In the genomic region with DNA sequence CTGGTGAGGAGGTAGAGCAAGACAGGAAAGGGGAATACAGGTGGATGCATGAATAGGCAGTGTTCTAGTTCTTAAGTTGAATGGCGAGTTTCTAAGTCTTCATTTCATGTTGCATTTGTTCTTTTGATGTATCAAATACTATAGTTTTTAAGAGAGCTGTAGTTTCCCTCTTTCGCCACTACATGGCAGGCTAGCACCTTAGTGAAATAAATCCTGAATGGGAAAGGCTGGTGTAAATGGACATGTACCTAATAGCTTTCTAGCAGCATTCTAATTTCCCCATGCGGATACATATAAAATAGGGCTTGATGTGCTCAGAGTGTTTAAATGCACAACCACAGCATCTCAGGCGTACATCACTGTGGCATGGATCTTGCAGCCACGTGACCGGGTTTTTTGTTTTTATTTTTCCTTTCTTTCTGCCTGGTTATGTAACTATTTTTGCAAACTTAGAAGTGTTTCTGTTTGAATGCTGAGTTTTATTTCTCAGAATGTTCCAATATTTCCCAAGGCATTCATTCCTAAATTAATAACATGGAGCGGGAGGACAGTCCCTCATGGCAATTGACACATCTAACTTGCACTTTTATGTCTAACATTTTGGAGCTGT, we compare ENCODE assay signal across 8 cellular contexts.
DNase-seq lines count a peak whose midpoint lies in the region; TF ChIP-seq lines count a peak whose summit lies in the region.

No MANE protein-coding gene starts in this region.

- in situ Hi-C loops in ACHN (cut with HindIII; ENCODE audit: low pct_ligation_motif_present, low pct_unique_long_range_greater_than_20kb, low sequenced_read_pairs), result no loop called here

- peak; percentile 81 for TF ChIP-seq CTCF in GM10266 (IDR thresholded peaks at IDR 0.05; ENCODE audit: control insufficient read depth, insufficient read depth, low read depth, missing control alignments)

- DNase-seq in ACHN (peak; percentile 76), GM10266 (ENCODE audit: extremely low spot score) (peak; percentile 73), NCI-H1694 treated with DMSO at 0.1 percent for 48 hours (lab: John Stamatoyannopoulos, UW) (peak; percentile 85), SKM-1 treated with dmso at 0.1 percent for 144 hours (lab: John Stamatoyannopoulos, UW; ENCODE audit: unreplicated experiment) (peak; percentile 84), medulla oblongata (ENCODE audit: extremely low spot score) (peak; percentile 92), GM19238 (ENCODE audit: insufficient read length, low spot score) (no peak), ecto neural progenitor cell (ENCODE audit: low spot score) (no peak)
- DNase-seq in effector CD4-positive, alpha-beta T cell, result peak; percentile 23

Comparison
In these comparisons a context has a peak if more than half of its experiments do, and no peak if none do; other contexts are left out.
1. DNase-seq: peak in ACHN (single experiment), GM10266 (single experiment), NCI-H1694 treated with DMSO at 0.1 percent for 48 hours (single experiment), SKM-1 treated with dmso at 0.1 percent for 144 hours (single experiment), effector CD4-positive, alpha-beta T cell (single experiment) and medulla oblongata (single experiment); none in GM19238 (single experiment) and ecto neural progenitor cell (single experiment).